Comparison of ENCODE assay signal across 9 cellular contexts in the genomic region with DNA sequence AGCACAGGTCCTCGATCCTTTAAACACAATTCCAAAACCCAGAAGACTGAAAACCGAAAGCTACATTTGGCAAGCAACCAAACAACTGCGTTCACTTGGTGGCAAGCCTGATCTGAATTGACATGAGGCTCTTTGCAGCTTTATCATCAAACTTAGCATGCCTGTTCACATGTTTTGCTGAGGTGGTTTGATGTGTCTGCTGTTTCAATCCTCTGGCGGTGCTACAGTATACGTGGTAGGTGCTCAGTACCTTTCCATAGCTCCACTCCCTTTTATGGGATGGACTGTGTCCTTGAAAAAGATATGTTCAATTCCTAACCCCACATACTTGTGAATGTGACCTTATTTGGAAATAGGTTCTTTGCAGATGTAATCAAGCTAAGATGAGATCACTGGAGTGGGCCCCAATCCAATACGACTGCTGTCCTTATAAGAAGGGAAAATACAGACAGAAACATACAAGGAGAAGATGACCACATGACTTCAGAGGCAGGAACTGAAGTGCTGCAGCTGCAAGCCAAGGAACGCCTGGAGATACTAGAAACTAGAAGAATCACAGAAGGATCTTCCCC. TPM values are rescaled to one million over a fixed set of nuclear protein-coding genes. Genes with fewer than 3 reads are reported as not detected.
DNase-seq lines count a peak whose midpoint lies in the region; ATAC-seq, FAIRE-seq and TF ChIP-seq lines count a peak whose summit lies in the region.
"Had no signal": no experiment of that assay in that cellular context is flagged by ENCODE, and none has a peak within 500 bp of the region (broad histone marks: within the 10 kb centered on the region; RNA-seq: fewer than 3 reads in every experiment).

No MANE protein-coding gene starts in this region.

- no peaks in the 10 kb centered on the region for H3K9me1 ChIP-seq in endothelial cell of umbilical vein (replicated peaks; ENCODE audit: control insufficient read depth, extremely low read depth, insufficient read depth, low read length)

- H3K36me3 Mint-ChIP-seq in CD4-positive, CD25-positive, alpha-beta regulatory T cell = no peaks in the 10 kb centered on the region
- H3K36me3 Mint-ChIP-seq in nephron (ENCODE audit: low read depth) = no peaks in the 10 kb centered on the region

- intact Hi-C loops in endothelial cell of umbilical vein (cut with micrococcal nuclease) = no loop called here

- H3K79me2 ChIP-seq in Karpas-422 (ENCODE audit: low read length) = peaks cover 99% of the 10 kb centered on the region
- peaks cover 65% of the 10 kb centered on the region for H3K79me2 ChIP-seq in endothelial cell of umbilical vein (ENCODE audit: control insufficient read depth, insufficient read depth, low read length)

- peak overlapping the region in 2 of 3 donors; percentile 1 to 51 for H3K27ac Mint-ChIP-seq in CD4-positive, CD25-positive, alpha-beta regulatory T cell
- H3K27ac Mint-ChIP-seq in nephron = peak overlapping the region; percentile 45 to 60 (median 58)

- H3K27ac ChIP-seq in CD4-positive, CD25-positive, alpha-beta regulatory T cell (ENCODE audit: insufficient read depth, low read length, poor library complexity, severe bottlenecking) = no peak overlapping the region
- H3K27ac ChIP-seq in Karpas-422 (ENCODE audit: low read length) = peak overlapping the region; percentile 85
- H3K27ac ChIP-seq in endothelial cell of umbilical vein (ENCODE audit: insufficient read depth, low read depth, low read length) = no peak overlapping the region

- H3K4me3 Mint-ChIP-seq in CD4-positive, CD25-positive, alpha-beta regulatory T cell = peak overlapping the region in 2 of 4 donors; percentile 23 to 26
- no peak overlapping the region for H3K4me3 Mint-ChIP-seq in nephron

- H3K9me3 Mint-ChIP-seq in CD4-positive, CD25-positive, alpha-beta regulatory T cell = no peaks in the 10 kb centered on the region
- H3K9me3 Mint-ChIP-seq in nephron = no peaks in the 10 kb centered on the region

- ATAC-seq in CD4-positive, CD25-positive, alpha-beta regulatory T cell (ENCODE audit: low read depth in 2 of 2) = no peak
- ATAC-seq in GM18870 (IDR thresholded peaks at IDR 0.05; ENCODE audit: unreplicated experiment) (no peak), HG03135 (IDR thresholded peaks at IDR 0.05; ENCODE audit: unreplicated experiment) (no peak)

- H3K27me3 Mint-ChIP-seq in CD4-positive, CD25-positive, alpha-beta regulatory T cell = no peaks in the 10 kb centered on the region
- H3K27me3 Mint-ChIP-seq in nephron (ENCODE audit: low read depth) = no peaks in the 10 kb centered on the region

- H3K36me3 ChIP-seq in CD4-positive, CD25-positive, alpha-beta regulatory T cell (ENCODE audit: control insufficient read depth, insufficient read depth, low read length) = no peaks in the 10 kb centered on the region
- H3K36me3 ChIP-seq in Karpas-422 (ENCODE audit: insufficient read depth, low read length) (no peaks in the 10 kb centered on the region), endothelial cell of umbilical vein (ENCODE audit: control insufficient read depth in 2 of 2, extremely low read depth in 1 of 2, insufficient read depth in 2 of 2, low read length in 2 of 2) (no peaks in the 10 kb centered on the region)

- H3K4me1 ChIP-seq in CD4-positive, CD25-positive, alpha-beta regulatory T cell (ENCODE audit: control insufficient read depth, insufficient read depth, low read length, poor library complexity, severe bottlenecking) = peaks cover 12% of the 10 kb centered on the region
- peaks cover 70% of the 10 kb centered on the region for H3K4me1 ChIP-seq in Karpas-422 (ENCODE audit: low read length)
- peaks cover 5% of the 10 kb centered on the region for H3K4me1 ChIP-seq in endothelial cell of umbilical vein (ENCODE audit: control insufficient read depth, extremely low read depth, insufficient read depth, low read length)

- POLR2A ChIA-PET in endothelial cell of umbilical vein (lab: Charles Lee) = no interaction called here
- POLR2A ChIA-PET in HEK293T (lab: Yijun Ruan, JAX) = interaction anchor here (1.1 kb wide), 1 partner anchor 35 kb away, joined by 6 read pairs; no protein-coding TSS in a partner anchor

- H3K4me2 ChIP-seq in Karpas-422 (ENCODE audit: low read depth, low read length, poor library complexity, severe bottlenecking) (peak overlapping the region; percentile 72), endothelial cell of umbilical vein (ENCODE audit: insufficient read depth, low read length) (no peak overlapping the region)

- H3K9ac ChIP-seq in Karpas-422 (ENCODE audit: low read length) (peak overlapping the region; percentile 14; the same call in 1 of the 2 replicates), endothelial cell of umbilical vein (replicated peaks; ENCODE audit: extremely low read depth, insufficient read depth, low read length) (no peak overlapping the region)

- peaks cover 17 to 80% (median 39%) of the 10 kb centered on the region in 4 donors for H3K4me1 Mint-ChIP-seq in CD4-positive, CD25-positive, alpha-beta regulatory T cell
- H3K4me1 Mint-ChIP-seq in nephron = peaks cover 30% of the 10 kb centered on the region

- BruUV-seq in endothelial cell of umbilical vein (replicated peaks; lab: Mats Ljungman, UMichigan) = no TSS peak

- peak overlapping the region; percentile 29 for H3K4me3 ChIP-seq in CD4-positive, CD25-positive, alpha-beta regulatory T cell (ENCODE audit: low read depth, low read length)
- no peak overlapping the region for H3K4me3 ChIP-seq in Karpas-422 (ENCODE audit: low read length)
- H3K4me3 ChIP-seq in endothelial cell of umbilical vein (replicated peaks in 1 of 3; ENCODE audit: insufficient read depth in 1 of 3, low read depth in 1 of 3, low read length in 3 of 3) = no peak overlapping the region

- H2AFZ ChIP-seq in Karpas-422 (ENCODE audit: low read length) = no peak overlapping the region
- no peak overlapping the region for H2AFZ ChIP-seq in endothelial cell of umbilical vein (ENCODE audit: low read depth, low read length)

- no peaks in the 10 kb centered on the region for H3K27me3 ChIP-seq in CD4-positive, CD25-positive, alpha-beta regulatory T cell (ENCODE audit: control insufficient read depth, insufficient read depth, low read length)
- H3K27me3 ChIP-seq in Karpas-422 (ENCODE audit: low read length) (no peaks in the 10 kb centered on the region), endothelial cell of umbilical vein (ENCODE audit: control insufficient read depth in 2 of 2, insufficient read depth in 2 of 2, low read length in 2 of 2) (no peaks in the 10 kb centered on the region)

- TF ChIP-seq POLR2A in endothelial cell of umbilical vein (IDR thresholded peaks at IDR 0.05; ENCODE audit: low read depth, low read length) = no peak

- H4K20me1 ChIP-seq in Karpas-422 (ENCODE audit: insufficient read depth, low read depth, low read length) (peaks cover 4% of the 10 kb centered on the region; the same call in 1 of the 2 replicates), endothelial cell of umbilical vein (replicated peaks; ENCODE audit: control insufficient read depth, extremely low read depth, insufficient read depth, low read length) (no peaks in the 10 kb centered on the region)

- TF ChIP-seq CTCF in endothelial cell of umbilical vein (IDR thresholded peaks at IDR 0.05; ENCODE audit: extremely low read depth in 1 of 2, insufficient read depth in 1 of 2, low read depth in 1 of 2, low read length in 2 of 2) (no peak), nephron (IDR thresholded peaks at IDR 0.05; ENCODE audit: unreplicated experiment in 3 of 3) (no peak)

- no peaks in the 10 kb centered on the region for H3K9me3 ChIP-seq in CD4-positive, CD25-positive, alpha-beta regulatory T cell (ENCODE audit: control insufficient read depth in 2 of 2, low read length in 2 of 2)
- H3K9me3 ChIP-seq in Karpas-422 (ENCODE audit: low read length) = no peaks in the 10 kb centered on the region
- no peaks in the 10 kb centered on the region for H3K9me3 ChIP-seq in endothelial cell of umbilical vein (replicated peaks; ENCODE audit: control insufficient read depth, insufficient read depth, low read length)

- H3K9me2 ChIP-seq in Karpas-422 (replicated peaks; ENCODE audit: insufficient read depth, low read length) = no peaks in the 10 kb centered on the region

- FAIRE-seq in endothelial cell of umbilical vein (lab: Jason Lieb, UNC) = peak; percentile 18

- no peak for DNase-seq in CD4-positive, CD25-positive, alpha-beta regulatory T cell
- no peak for DNase-seq in Karpas-422
- DNase-seq in endothelial cell of umbilical vein (ENCODE audit: low read depth, low spot score) = peak; percentile 51
- no peak for DNase-seq in HEK293T (ENCODE audit: extremely low spot score)
- no peak for DNase-seq in NCI-H2081 treated with DMSO at 0.1 percent for 48 hours (lab: John Stamatoyannopoulos, UW)
- DNase-seq: NCI-H1417 had no signal

- dilution Hi-C loops in endothelial cell of umbilical vein (cut with MboI; ENCODE audit: extremely low pct_ligation_motif_present, low sequenced_read_pairs) = no loop called here

- CTCF ChIA-PET in endothelial cell of umbilical vein (lab: Charles Lee) (interaction anchor here (1.2 kb wide), 1 partner anchor 9 kb away, joined by 4 read pairs; no protein-coding TSS in a partner anchor), HEK293T (lab: Yijun Ruan, JAX) (interaction anchor here (1.2 to 1.6 kb wide), 2 partner anchors 8 to 32 kb away, joined by 5 read pairs; no protein-coding TSS in a partner anchor)

TF ChIP-seq in endothelial cell of umbilical vein, 7 proteins besides CTCF, POLR2A, EP300 and RAD21:
- TF ChIP-seq JUN (IDR thresholded peaks at IDR 0.05; ENCODE audit: borderline replicate concordance, insufficient read depth, insufficient read length, low read depth) = no peak
- TF ChIP-seq EZH2 (IDR thresholded peaks at IDR 0.05; ENCODE audit: borderline replicate concordance, low read depth, low read length, severe bottlenecking) = no peak

TF ChIP-seq in HEK293T, 16 proteins besides CTCF, POLR2A, EP300 and RAD21 (continues in another document):
- TF ChIP-seq FOXM1 (IDR thresholded peaks at IDR 0.05; ENCODE audit: borderline replicate concordance) (no peak), HDGF (IDR thresholded peaks at IDR 0.05; ENCODE audit: borderline replicate concordance) (no peak), BHLHE40 (IDR thresholded peaks at IDR 0.05; ENCODE audit: borderline replicate concordance) (no peak), NFRKB (IDR thresholded peaks at IDR 0.05) (no peak), SUZ12 (IDR thresholded peaks at IDR 0.05) (no peak), L3MBTL2 (conservative IDR thresholded peaks at IDR 0.05) (no peak)

RNA-seq across cellular contexts. Expression of a gene that starts 33.4 kb away (rescaled TPM):
- total RNA-seq in CD4-positive, CD25-positive, alpha-beta regulatory T cell = 24.8 TPM
- 1 to 10 TPM; 4.4 to 5.1 (median 4.8) TPM for polyA plus RNA-seq in CD4-positive, CD25-positive, alpha-beta regulatory T cell
- total RNA-seq in Karpas-422 (2014; rRNA removed; shearing (Covaris generic); ENCODE audit: low replicate concordance) = 25.7 and 50.9 TPM in 2 replicates
- 36.8 TPM in 2 replicates for total RNA-seq in endothelial cell of umbilical vein
- polyA plus RNA-seq in endothelial cell of umbilical vein = 15.7 and 16.8 TPM in 2 replicates
- polyA plus RNA-seq in endothelial cell of umbilical vein (2011; cell fraction: cytosol; rRNA removed) = 16.3 and 16.5 TPM in 2 replicates
- polyA plus RNA-seq in endothelial cell of umbilical vein (2011; cell fraction: nucleus; rRNA removed) = 12.9 and 14.3 TPM in 2 replicates
- polyA plus RNA-seq in endothelial cell of umbilical vein (2012) = 21.7 and 28.4 TPM in 2 replicates
- polyA minus RNA-seq in endothelial cell of umbilical vein = 37.8 and 45.7 TPM in 2 replicates
- 32.4 TPM for polyA minus RNA-seq in endothelial cell of umbilical vein (2011; cell fraction: cytosol; rRNA and poly(A)+ RNA removed)
- 23.0 and 30.5 TPM in 2 replicates for polyA minus RNA-seq in endothelial cell of umbilical vein (2011; cell fraction: nucleus; rRNA and poly(A)+ RNA removed)
